Comparison of ENCODE assay signal across 12 cellular contexts in the genomic region with DNA sequence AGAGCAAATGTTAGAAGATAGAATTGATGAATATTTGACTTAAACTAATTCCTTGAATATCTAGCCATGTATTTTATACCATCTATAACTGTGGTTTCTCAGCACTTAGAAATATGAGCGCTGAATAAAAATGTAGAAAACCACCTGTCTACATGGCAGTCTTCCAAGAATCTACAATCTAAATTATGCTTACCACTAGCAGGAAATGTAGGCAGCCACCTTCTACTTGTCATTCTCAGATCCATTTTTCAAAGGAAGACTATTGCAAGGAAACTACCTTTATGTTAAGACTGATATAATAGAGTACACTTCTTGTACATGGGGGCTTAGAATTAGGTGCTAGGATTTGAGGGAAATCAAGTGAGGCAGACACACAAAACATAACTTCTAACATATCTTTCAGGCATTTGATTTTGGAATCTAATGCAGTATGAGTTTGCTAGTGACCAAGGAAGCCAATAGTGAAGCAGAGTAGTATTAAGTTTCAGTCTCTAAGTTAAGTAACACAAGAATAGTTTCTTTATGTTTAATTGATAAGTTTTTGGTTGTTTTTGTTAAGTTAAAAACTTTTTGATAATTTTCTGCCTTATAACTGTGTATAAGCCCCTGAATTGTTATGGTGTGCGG.
DNase-seq lines count a peak whose midpoint lies in the region; ATAC-seq and TF ChIP-seq lines count a peak whose summit lies in the region.
"Had no signal": no experiment of that assay in that cellular context is flagged by ENCODE, and none has a peak within 500 bp of the region (broad histone marks: within the 10 kb centered on the region; RNA-seq: fewer than 3 reads in every experiment).

No MANE protein-coding gene starts in this region.

- H3F3A ChIP-seq in PC-3 (ENCODE audit: low read length, unreplicated experiment) = no peaks in the 10 kb centered on the region

- no peak overlapping the region for H3K4me2 ChIP-seq in PC-3 (ENCODE audit: low read length)

- 62 to 65% methylated on average over 2 of the region's 2 CpGs for WGBS in body of pancreas, 2 donors

- POLR2A ChIA-PET in PC-3 (lab: Charles Lee; ENCODE audit: unreplicated experiment) = no interaction called here

- DNase-seq in NCI-H1417 (lab: John Stamatoyannopoulos, UW) (peak in 2 of 3 experiments; percentile 20 to 62), NCI-H1417 treated with DMSO at 0.1 percent for 48 hours (lab: John Stamatoyannopoulos, UW) (no peak), NCI-H524 treated with DMSO at 0.1 percent for 48 hours (lab: John Stamatoyannopoulos, UW) (peak; percentile 39), inferior parietal cortex (ENCODE audit: extremely low spot score) (peak; percentile 6), dorsolateral prefrontal cortex (no peak), PC-3 (no peak), body of pancreas (no peak)
- DNase-seq: activated gamma-delta T cell treated with Interleukin-2 at 50 U/mL for 16 hours; effector memory CD4-positive, alpha-beta T cell had no signal

- H2AFZ ChIP-seq in PC-3 (ENCODE audit: low read length) = no peak overlapping the region

- H3K9me3 ChIP-seq in PC-3 (ENCODE audit: low read length) (no peaks in the 10 kb centered on the region), body of pancreas (no peaks in the 10 kb centered on the region)

- H3K4me1 ChIP-seq in PC-3 (ENCODE audit: insufficient read depth, low read length) (no peaks in the 10 kb centered on the region), body of pancreas (no peaks in the 10 kb centered on the region)

- no peak for TF ChIP-seq CTCF in dorsolateral prefrontal cortex (IDR thresholded peaks at IDR 0.05 in 54 of 56, conservative IDR thresholded peaks at IDR 0.05 in 2 of 56; ENCODE audit: low read depth in 1 of 56, partially characterized antibody in 56 of 56)
- TF ChIP-seq CTCF in PC-3 (conservative IDR thresholded peaks at IDR 0.05; ENCODE audit: low read depth, low read length) = no peak
- no peak for TF ChIP-seq CTCF in body of pancreas (IDR thresholded peaks at IDR 0.05)

- CTCF ChIA-PET in PC-3 (lab: Charles Lee) = no interaction called here

- H3K4me3 ChIP-seq in dorsolateral prefrontal cortex (no peak overlapping the region), PC-3 (ENCODE audit: low read length) (no peak overlapping the region), body of pancreas (no peak overlapping the region)
- H3K4me3 ChIP-seq: K562, skin epidermis had no signal

- no peaks in the 10 kb centered on the region for H4K20me1 ChIP-seq in PC-3 (ENCODE audit: low read length)

- H3K9me2 ChIP-seq in PC-3 (replicated peaks; ENCODE audit: low read length) = no peaks in the 10 kb centered on the region

- H3K36me3 ChIP-seq in PC-3 (ENCODE audit: low read depth, low read length) = no peaks in the 10 kb centered on the region
- H3K36me3 ChIP-seq in body of pancreas (replicated peaks in 1 of 2; ENCODE audit: insufficient read depth in 1 of 2, low read depth in 2 of 2) = no peaks in the 10 kb centered on the region

- ATAC-seq in GM21786 (IDR thresholded peaks at IDR 0.05; ENCODE audit: unreplicated experiment) (peak; percentile 74), PC-3 (no peak), body of pancreas (no peak)
- ATAC-seq: K562 had no signal

- BruUV-seq in PC-3 (replicated peaks; lab: Mats Ljungman, UMichigan) = no TSS peak

- intact Hi-C loops in dorsolateral prefrontal cortex (cut with DNase I) (no loop called here), PC-3 (cut with micrococcal nuclease) (no loop called here), body of pancreas (cut with DNase I) (no loop called here)

- no peaks in the 10 kb centered on the region for H3K79me2 ChIP-seq in PC-3 (ENCODE audit: low read length)

- H3K27me3 ChIP-seq in dorsolateral prefrontal cortex (no peaks in the 10 kb centered on the region), PC-3 (ENCODE audit: low read length) (no peaks in the 10 kb centered on the region), body of pancreas (no peaks in the 10 kb centered on the region)

- H3K27ac ChIP-seq in dorsolateral prefrontal cortex (no peak overlapping the region), PC-3 (ENCODE audit: low read length) (no peak overlapping the region), body of pancreas (no peak overlapping the region)
- H3K27ac ChIP-seq: skin epidermis had no signal

- H3K9ac ChIP-seq in PC-3 (ENCODE audit: low read length) = no peak overlapping the region

- no peak for TF ChIP-seq POLR2A in body of pancreas (IDR thresholded peaks at IDR 0.05)

Comparison
In these comparisons a context has a peak if more than half of its experiments do, and no peak if none do; other contexts are left out.
1. DNase-seq: peak in NCI-H1417 (2 of 3), NCI-H524 treated with DMSO at 0.1 percent for 48 hours (single experiment) and inferior parietal cortex (single experiment); none in NCI-H1417 treated with DMSO at 0.1 percent for 48 hours (single experiment), dorsolateral prefrontal cortex (0 of 10), PC-3 (single experiment) and body of pancreas (0 of 4).